ENCODE assay signal across 8 cellular contexts in genomic region chr2:38960609-38961320, GRCh38.
DNase-seq lines count a peak whose midpoint lies in the region; ATAC-seq, FAIRE-seq and TF ChIP-seq lines count a peak whose summit lies in the region.

No MANE protein-coding gene starts in this region.

- peaks cover 4% of the 10 kb centered on the region for H3K4me1 ChIP-seq in muscle layer of colon (ENCODE audit: insufficient read depth, low read length)
- H3K4me1 ChIP-seq in aorta (ENCODE audit: control insufficient read depth in 1 of 2, insufficient read depth in 2 of 2, low read length in 2 of 2) = no peaks in the 10 kb centered on the region

- H3K36me3 ChIP-seq in bronchial epithelial cell (ENCODE audit: control insufficient read depth, insufficient read depth, low read length) (no peaks in the 10 kb centered on the region), muscle layer of colon (ENCODE audit: insufficient read depth, low read length) (no peaks in the 10 kb centered on the region), aorta (ENCODE audit: control insufficient read depth in 1 of 2, insufficient read depth in 2 of 2, low read length in 1 of 2) (no peaks in the 10 kb centered on the region)

- H3K9me3 ChIP-seq in muscle layer of colon (ENCODE audit: low read length) = no peaks in the 10 kb centered on the region
- no peaks in the 10 kb centered on the region for H3K9me3 ChIP-seq in aorta (ENCODE audit: control insufficient read depth, low read length)

- FAIRE-seq in bronchial epithelial cell (lab: Jason Lieb, UNC) = no peak

- no peak for TF ChIP-seq CTCF in bronchial epithelial cell (IDR thresholded peaks at IDR 0.05; ENCODE audit: insufficient read depth, low read length, severe bottlenecking)

- no peak for DNase-seq in stimulated activated naive CD8-positive, alpha-beta T cell treated with anti-CD3 and anti-CD28 coated beads, Interleukin-15, Interleukin-2, amounts not matched to agents 100 U/mL and 50 U/mL, for 24 hours
- DNase-seq in bronchial epithelial cell (ENCODE audit: low read depth) (no peak), aorta (peak; percentile 51 to 77)

- no peak overlapping the region for H3K27ac Mint-ChIP-seq in stimulated activated naive CD8-positive, alpha-beta T cell treated with anti-CD3 and anti-CD28 coated beads, Interleukin-15, Interleukin-2, amounts not matched to agents 100 ng/mL and 50 ng/mL, for 24 hours

- no peaks in the 10 kb centered on the region for H3K36me3 Mint-ChIP-seq in stimulated activated naive CD8-positive, alpha-beta T cell treated with anti-CD3 and anti-CD28 coated beads, Interleukin-15, Interleukin-2, amounts not matched to agents 100 ng/mL and 50 ng/mL, for 24 hours (ENCODE audit: low read depth)

- 46 to 47% methylated on average over 34 of the region's 34 CpGs for WGBS in aorta, 2 donors

- H3K4me1 Mint-ChIP-seq in stimulated activated naive CD8-positive, alpha-beta T cell treated with anti-CD3 and anti-CD28 coated beads, Interleukin-15, Interleukin-2, amounts not matched to agents 100 ng/mL and 50 ng/mL, for 24 hours (ENCODE audit: low read depth) = peaks cover 3% of the 10 kb centered on the region

- no peaks in the 10 kb centered on the region for H3K9me3 Mint-ChIP-seq in stimulated activated naive CD8-positive, alpha-beta T cell treated with anti-CD3 and anti-CD28 coated beads, Interleukin-15, Interleukin-2, amounts not matched to agents 100 ng/mL and 50 ng/mL, for 24 hours

- no peak overlapping the region for H3K9ac ChIP-seq in muscle layer of colon (ENCODE audit: low read length)

- H3K27ac ChIP-seq in muscle layer of colon (ENCODE audit: low read depth, low read length) (no peak overlapping the region), aorta (ENCODE audit: low read depth in 1 of 2, low read length in 2 of 2) (no peak overlapping the region)

- H3K4me3 ChIP-seq in bronchial epithelial cell (ENCODE audit: low read depth, low read length) (peak overlapping the region; percentile 7), muscle layer of colon (ENCODE audit: low read depth in 1 of 2, low read length in 2 of 2) (peak overlapping the region; percentile 34 to 45), aorta (ENCODE audit: low read length in 2 of 2) (no peak overlapping the region)

- H3K4me3 Mint-ChIP-seq in stimulated activated naive CD8-positive, alpha-beta T cell treated with anti-CD3 and anti-CD28 coated beads, Interleukin-15, Interleukin-2, amounts not matched to agents 100 ng/mL and 50 ng/mL, for 24 hours = peak overlapping the region; percentile 8

- intact Hi-C loops in aorta (cut with DNase I) = no loop called here

- H3K27me3 ChIP-seq in bronchial epithelial cell (ENCODE audit: control insufficient read depth, insufficient read depth, low read length) (peaks cover 3% of the 10 kb centered on the region), muscle layer of colon (ENCODE audit: control insufficient read depth in 1 of 2, insufficient read depth in 2 of 2, low read length in 2 of 2) (no peaks in the 10 kb centered on the region), aorta (ENCODE audit: control insufficient read depth in 1 of 2, insufficient read depth in 2 of 2, low read length in 1 of 2) (no peaks in the 10 kb centered on the region)

- ATAC-seq in stimulated activated naive CD8-positive, alpha-beta T cell treated with anti-CD3 and anti-CD28 coated beads, Interleukin-15, Interleukin-2, amounts not matched to agents 100 U/mL and 50 U/mL, for 24 hours = no peak
- no peak for ATAC-seq in aorta (ENCODE audit: low FRiP score)
- no peak for ATAC-seq in GM21367 (IDR thresholded peaks at IDR 0.05; ENCODE audit: unreplicated experiment)
- no peak for ATAC-seq in HG02623 (IDR thresholded peaks at IDR 0.05; ENCODE audit: unreplicated experiment)
- no peak for ATAC-seq in GM19035 (IDR thresholded peaks at IDR 0.05; ENCODE audit: unreplicated experiment)

- peaks cover 36% of the 10 kb centered on the region for H3K27me3 Mint-ChIP-seq in stimulated activated naive CD8-positive, alpha-beta T cell treated with anti-CD3 and anti-CD28 coated beads, Interleukin-15, Interleukin-2, amounts not matched to agents 100 ng/mL and 50 ng/mL, for 24 hours

Comparison
In these comparisons a context has a peak if more than half of its experiments do, and no peak if none do; other contexts are left out.
1. DNase-seq: peak in aorta (2 of 2); none in stimulated activated naive CD8-positive, alpha-beta T cell treated with anti-CD3 and anti-CD28 coated beads, Interleukin-15, Interleukin-2, amounts not matched to agents 100 U/mL and 50 U/mL, for 24 hours (single experiment) and bronchial epithelial cell (single experiment).
2. H3K4me3 ChIP-seq: peak in bronchial epithelial cell (single experiment) and muscle layer of colon (2 of 2); none in aorta (0 of 2).